Comparison of ENCODE assay signal across 12 cellular contexts in the genomic region with DNA sequence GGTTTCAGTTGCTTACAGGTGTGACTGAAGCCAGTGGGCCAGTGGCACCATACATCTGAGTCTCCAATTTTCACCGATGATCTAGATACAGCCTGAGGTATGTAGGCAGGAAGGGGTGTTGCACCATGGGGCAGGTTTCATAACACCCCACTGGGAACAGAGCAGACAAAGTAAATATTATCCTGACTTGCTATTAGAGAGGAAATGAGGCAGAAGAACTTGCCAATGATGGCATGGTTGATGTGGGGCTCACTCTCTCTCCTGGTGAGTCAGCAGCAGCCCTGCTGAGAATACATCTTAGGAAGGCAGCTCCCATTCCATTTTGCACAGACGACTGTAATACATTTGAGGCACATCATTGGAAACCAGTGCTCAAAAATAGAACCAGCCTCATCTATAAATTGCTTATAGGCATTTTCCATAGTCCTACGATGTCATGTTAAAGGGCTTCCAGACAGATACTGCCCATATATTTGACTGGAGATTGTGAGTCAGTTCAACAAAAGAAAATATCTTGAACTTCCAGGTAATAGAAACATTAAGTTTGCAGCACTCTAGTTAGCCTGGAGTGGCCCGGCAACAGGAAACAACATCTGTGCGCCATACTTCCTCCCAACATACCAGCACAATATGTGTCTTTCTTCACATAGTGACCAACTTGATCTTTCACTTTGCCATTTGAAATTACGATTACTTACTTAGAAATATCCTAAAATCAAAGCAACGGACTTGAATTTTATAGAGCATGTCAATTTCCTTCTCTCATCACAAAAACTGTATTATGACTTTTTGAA.
A peak's percentile ranks its signal among the peaks of the same experiment; 100 is the strongest.
DNase-seq lines count a peak whose midpoint lies in the region; ATAC-seq and TF ChIP-seq lines count a peak whose summit lies in the region.
"Had no signal": no experiment of that assay in that cellular context is flagged by ENCODE, and none has a peak within 500 bp of the region (broad histone marks: within the 10 kb centered on the region; RNA-seq: fewer than 3 reads in every experiment).

No MANE protein-coding gene starts in this region.

- intact Hi-C loops in prostate gland (cut with DNase I): no loop called here

- H3K79me2 ChIP-seq in ACC112 (ENCODE audit: control insufficient read depth, insufficient read depth, low read length, unreplicated experiment): no peaks in the 10 kb centered on the region

- ATAC-seq in HG03039 (IDR thresholded peaks at IDR 0.05; ENCODE audit: unreplicated experiment) (no peak), HG02623 (IDR thresholded peaks at IDR 0.05; ENCODE audit: unreplicated experiment) (no peak)
- ATAC-seq: activated T-cell treated with anti-CD3 and anti-CD28 coated beads, Interleukin-2, amount 50 U/mL, for 72 hours; heart left ventricle; right cardiac atrium had no signal

- H3K9me3 ChIP-seq in prostate gland: no peaks in the 10 kb centered on the region

- no peaks in the 10 kb centered on the region for H3K36me3 ChIP-seq in ACC112 (ENCODE audit: insufficient read depth, low read length)
- H3K36me3 ChIP-seq in prostate gland: no peaks in the 10 kb centered on the region
- H3K36me3 ChIP-seq: heart left ventricle had no signal

- in situ Hi-C loops in astrocyte of the spinal cord (cut with HindIII; ENCODE audit: low sequenced_read_pairs): no loop called here

- H3K27ac ChIP-seq in ACC112 (ENCODE audit: low read depth, low read length): peak overlapping the region; percentile 40; the same call in 1 of the 2 replicates
- H3K27ac ChIP-seq in prostate gland: no peak overlapping the region
- H3K27ac ChIP-seq: heart left ventricle had no signal

- WGBS in prostate gland: 88% methylated on average over 7 of the region's 7 CpGs

- no peak overlapping the region for H3K4me3 ChIP-seq in ACC112 (ENCODE audit: low read depth, low read length)
- H3K4me3 ChIP-seq in astrocyte of the spinal cord (ENCODE audit: low read depth, low read length): no peak overlapping the region
- H3K4me3 ChIP-seq in prostate gland: no peak overlapping the region
- H3K4me3 ChIP-seq: heart left ventricle had no signal

- peaks cover 15% of the 10 kb centered on the region for H3K4me1 ChIP-seq in ACC112 (ENCODE audit: control insufficient read depth, insufficient read depth, low read length, unreplicated experiment)
- no peaks in the 10 kb centered on the region for H3K4me1 ChIP-seq in prostate gland (replicated peaks)
- H3K4me1 ChIP-seq: heart left ventricle had no signal

- H3K27me3 ChIP-seq in ACC112 (ENCODE audit: insufficient read depth, low read length) (no peaks in the 10 kb centered on the region), prostate gland (replicated peaks; ENCODE audit: insufficient read depth) (no peaks in the 10 kb centered on the region)
- H3K27me3 ChIP-seq: heart left ventricle had no signal

- peak overlapping the region; percentile 6 for H2AFZ ChIP-seq in ACC112 (ENCODE audit: low read length, unreplicated experiment)

- DNase-seq in HPDE6-E6E7 (ENCODE audit: extremely low spot score) (peak; percentile 11), astrocyte of the spinal cord (ENCODE audit: low read depth, low spot score) (peak; percentile 95), kidney glomerular epithelial cell (lab: John Stamatoyannopoulos, UW) (peak; percentile 33), NCI-H345 treated with DMSO at 0.1 percent for 48 hours (lab: John Stamatoyannopoulos, UW; ENCODE audit: unreplicated experiment) (no peak), prostate gland (ENCODE audit: low spot score) (no peak)
- DNase-seq: activated T-cell treated with anti-CD3 and anti-CD28 coated beads, Interleukin-2, amount 50 U/mL, for 72 hours; caudate nucleus; heart left ventricle; right cardiac atrium had no signal

- TF ChIP-seq POLR2A in prostate gland (IDR thresholded peaks at IDR 0.05): no peak

- TF ChIP-seq CTCF in astrocyte of the spinal cord (IDR thresholded peaks at IDR 0.05; ENCODE audit: low read depth, low read length) (no peak), prostate gland (IDR thresholded peaks at IDR 0.05) (no peak)

Comparison
In these comparisons a context has a peak if more than half of its experiments do, and no peak if none do; other contexts are left out.
1. DNase-seq: peak in HPDE6-E6E7 (single experiment), astrocyte of the spinal cord (single experiment) and kidney glomerular epithelial cell (single experiment); none in NCI-H345 treated with DMSO at 0.1 percent for 48 hours (single experiment) and prostate gland (single experiment).